ENCODE assay signal across 14 cellular contexts in the genomic region with DNA sequence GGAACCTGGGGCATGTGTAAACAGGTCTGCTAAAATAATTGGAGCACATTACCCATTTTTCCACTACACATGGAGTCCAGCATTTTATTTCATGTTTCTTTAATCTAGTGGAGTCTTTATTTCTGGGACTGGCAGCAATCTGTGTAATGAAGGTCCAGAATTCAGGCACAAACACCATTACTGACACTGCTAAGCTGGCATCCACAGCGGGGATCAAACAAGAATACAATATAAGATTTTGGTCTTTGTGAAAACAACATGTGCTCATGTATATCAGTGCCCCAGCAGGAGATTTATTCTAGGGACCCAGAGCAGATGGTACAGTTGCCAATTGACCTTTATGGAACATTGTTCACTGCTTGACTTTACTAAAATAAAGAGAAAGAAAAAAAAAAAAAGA.
"Had no signal": no experiment of that assay in that cellular context is flagged by ENCODE, and none has a peak within 500 bp of the region (broad histone marks: within the 10 kb centered on the region; RNA-seq: fewer than 3 reads in every experiment).

No MANE protein-coding gene starts in this region.

- ATAC-seq: activated CD8-positive, alpha-beta memory T cell treated with anti-CD3 and anti-CD28 coated beads, Interleukin-2, amount 10 ng/mL, durations not matched to agents 7 days and 5 days; activated naive CD8-positive, alpha-beta T cell treated with anti-CD3 and anti-CD28 coated beads, Interleukin-2, amount 50 U/mL, for 24 hours; gastroesophageal sphincter; stimulated activated naive CD8-positive, alpha-beta T cell treated with anti-CD3 and anti-CD28 coated beads, Interleukin-15, amount 100 ng/mL, for 72 hours; upper lobe of right lung had no signal

- H3K4me3 Mint-ChIP-seq: activated CD8-positive, alpha-beta memory T cell treated with anti-CD3 and anti-CD28 coated beads, Interleukin-2, amount 10 ng/mL, durations not matched to agents 7 days and 5 days; activated naive CD8-positive, alpha-beta T cell treated with anti-CD3 and anti-CD28 coated beads, Interleukin-2, amount 50 U/mL, for 24 hours; stimulated activated naive CD8-positive, alpha-beta T cell treated with anti-CD3 and anti-CD28 coated beads, Interleukin-15, amount 100 ng/mL, for 72 hours had no signal

- DNase-seq: activated CD4-positive, alpha-beta T cell treated with anti-CD3 and anti-CD28 coated beads for 1 hour; activated CD4-positive, alpha-beta T cell treated with anti-CD3 and anti-CD28 coated beads, Interleukin-2, amount 50 U/mL, for 48 hours; activated CD8-positive, alpha-beta memory T cell treated with anti-CD3 and anti-CD28 coated beads, Interleukin-2, amount 10 ng/mL, durations not matched to agents 7 days and 5 days; activated naive CD4-positive, alpha-beta T cell; activated naive CD8-positive, alpha-beta T cell treated with anti-CD3 and anti-CD28 coated beads, Interleukin-2, amount 50 U/mL, for 24 hours; activated T-cell treated with anti-CD3 and anti-CD28 coated beads, Interleukin-2, amount 50 U/mL, for 48 hours; colonic mucosa; midbrain; stimulated activated CD4-positive, alpha-beta T cell treated with anti-CD3 and anti-CD28 coated beads, Interleukin-4, amount 100 ng/mL, for 4 hours; stimulated activated naive CD8-positive, alpha-beta T cell treated with anti-CD3 and anti-CD28 coated beads, Interleukin-15, amount 100 ng/mL, for 72 hours; T1000; testis; upper lobe of right lung had no signal

- H3K36me3 Mint-ChIP-seq: activated CD8-positive, alpha-beta memory T cell treated with anti-CD3 and anti-CD28 coated beads, Interleukin-2, amount 10 ng/mL, durations not matched to agents 7 days and 5 days had no signal

- H3K4me1 Mint-ChIP-seq: activated CD8-positive, alpha-beta memory T cell treated with anti-CD3 and anti-CD28 coated beads, Interleukin-2, amount 10 ng/mL, durations not matched to agents 7 days and 5 days; activated naive CD8-positive, alpha-beta T cell treated with anti-CD3 and anti-CD28 coated beads, Interleukin-2, amount 50 U/mL, for 24 hours; stimulated activated naive CD8-positive, alpha-beta T cell treated with anti-CD3 and anti-CD28 coated beads, Interleukin-15, amount 100 ng/mL, for 72 hours had no signal

- H3K27me3 Mint-ChIP-seq: activated CD8-positive, alpha-beta memory T cell treated with anti-CD3 and anti-CD28 coated beads, Interleukin-2, amount 10 ng/mL, durations not matched to agents 7 days and 5 days; activated naive CD8-positive, alpha-beta T cell treated with anti-CD3 and anti-CD28 coated beads, Interleukin-2, amount 50 U/mL, for 24 hours; stimulated activated naive CD8-positive, alpha-beta T cell treated with anti-CD3 and anti-CD28 coated beads, Interleukin-15, amount 100 ng/mL, for 72 hours had no signal

- H3K27ac Mint-ChIP-seq: activated CD8-positive, alpha-beta memory T cell treated with anti-CD3 and anti-CD28 coated beads, Interleukin-2, amount 10 ng/mL, durations not matched to agents 7 days and 5 days; activated naive CD8-positive, alpha-beta T cell treated with anti-CD3 and anti-CD28 coated beads, Interleukin-2, amount 50 U/mL, for 24 hours; stimulated activated naive CD8-positive, alpha-beta T cell treated with anti-CD3 and anti-CD28 coated beads, Interleukin-15, amount 100 ng/mL, for 72 hours had no signal
